Comparison of ENCODE assay signal across 8 cellular contexts in the genomic region with DNA sequence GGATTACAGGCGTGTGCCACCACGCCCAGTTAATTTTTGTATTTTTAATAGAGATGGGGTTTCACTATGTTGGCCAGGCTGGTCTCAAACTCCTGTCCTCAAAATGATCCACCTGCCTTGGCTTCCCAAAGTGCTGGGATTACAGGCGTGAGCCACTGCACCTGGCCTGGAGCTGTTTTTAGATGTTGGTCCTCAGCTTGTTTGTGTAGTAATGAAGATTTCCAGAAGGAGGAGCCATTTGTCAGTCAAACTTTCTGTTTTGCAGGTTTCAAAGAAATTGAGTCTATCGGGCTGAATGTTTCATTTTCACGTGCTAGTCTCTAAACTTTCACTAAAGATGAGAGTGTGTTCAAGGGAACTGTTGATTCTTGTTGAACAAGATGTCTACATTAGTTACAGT. TPM values are rescaled to one million over a fixed set of nuclear protein-coding genes. Genes with fewer than 3 reads are reported as not detected.
DNase-seq lines count a peak whose midpoint lies in the region; ATAC-seq, FAIRE-seq and TF ChIP-seq lines count a peak whose summit lies in the region.
"Not testable (repeated sequence)": the region's sequence is repeated elsewhere in the genome, so short reads cannot be mapped to it uniquely, and the experiment has no call there.

No MANE protein-coding gene starts in this region.

- not testable (repeated sequence) for H3K9me3 ChIP-seq in psoas muscle

- TF ChIP-seq CTCF in AG04449 (IDR thresholded peaks at IDR 0.05; ENCODE audit: insufficient read depth, low read length, missing control alignments) = peak; percentile 38
- TF ChIP-seq CTCF in GM12874 (IDR thresholded peaks at IDR 0.05; ENCODE audit: insufficient read depth, low read depth, low read length) = peak; percentile 34; the same call in 1 of the 2 replicates
- TF ChIP-seq CTCF in psoas muscle (IDR thresholded peaks at IDR 0.05) = peak; percentile 59

- not testable (repeated sequence) for H3K4me3 ChIP-seq in AG04449 (ENCODE audit: low read depth, low read length); psoas muscle

- peaks cover 3 to 99% of the 10 kb centered on the region in 2 donors for H3K36me3 ChIP-seq in psoas muscle (ENCODE audit: insufficient read depth in 1 of 2, low read depth in 1 of 2)

- not testable (repeated sequence) for DNase-seq in AG04449 (ENCODE audit: low read depth, low spot score); psoas muscle
- DNase-seq in MV-4-11 (lab: John Stamatoyannopoulos, UW) (peak; percentile 26), RPMI8226 (peak; percentile 49), kidney glomerular epithelial cell (lab: John Stamatoyannopoulos, UW) (peak; percentile 70)

- H3K27ac ChIP-seq in psoas muscle = peak overlapping the region; percentile 25

- POLR2A ChIA-PET in AG04449 (lab: Yijun Ruan, JAX) = interaction anchor here (1.5 kb wide), 1 partner anchor 9 kb away, joined by 6 read pairs; no protein-coding TSS in a partner anchor

- H3K27me3 Mint-ChIP-seq in activated naive CD4-positive, alpha-beta T cell treated with anti-CD3 and anti-CD28 coated beads, Interleukin-2, amount 50 U/mL, for 24 hours = not testable (repeated sequence)

- H3K4me3 Mint-ChIP-seq in activated naive CD4-positive, alpha-beta T cell treated with anti-CD3 and anti-CD28 coated beads, Interleukin-2, amount 50 U/mL, for 24 hours = not testable (repeated sequence)

- peak overlapping the region; percentile 30 for H3K27ac Mint-ChIP-seq in activated naive CD4-positive, alpha-beta T cell treated with anti-CD3 and anti-CD28 coated beads, Interleukin-2, amount 50 U/mL, for 24 hours

- not testable (repeated sequence) for H3K9me3 Mint-ChIP-seq in activated naive CD4-positive, alpha-beta T cell treated with anti-CD3 and anti-CD28 coated beads, Interleukin-2, amount 50 U/mL, for 24 hours

- CTCF ChIA-PET in AG04449 (lab: Yijun Ruan, JAX) = interaction anchor here (1.0 to 6.4 kb wide), 17 partner anchors 10 to 362 kb away, joined by 3 to 65 read pairs (median 6); a partner anchor contains a TSS

- 37 to 53% (median 44%) methylated on average over 5 of the region's 5 CpGs for WGBS in psoas muscle, 3 donors

- H3K4me1 ChIP-seq in psoas muscle = not testable (repeated sequence)

- intact Hi-C loops in psoas muscle (cut with DNase I) = not testable (repeated sequence)

- H3K36me3 Mint-ChIP-seq in activated naive CD4-positive, alpha-beta T cell treated with anti-CD3 and anti-CD28 coated beads, Interleukin-2, amount 50 U/mL, for 24 hours = peaks cover 12% of the 10 kb centered on the region

- peak; percentile 66 for FAIRE-seq in endometrium (lab: Jason Lieb, UNC)

- peaks cover 23% of the 10 kb centered on the region for H3K4me1 Mint-ChIP-seq in activated naive CD4-positive, alpha-beta T cell treated with anti-CD3 and anti-CD28 coated beads, Interleukin-2, amount 50 U/mL, for 24 hours

- H3K27me3 ChIP-seq in psoas muscle (ENCODE audit: insufficient read depth in 3 of 3, low read length in 2 of 3) = not testable (repeated sequence)

- ATAC-seq in psoas muscle = peak in 3 of 4 donors; percentile 28 to 49 (median 41)

RNA-seq across cellular contexts. Expression of a gene that starts 12.4 kb away (rescaled TPM):
- 10 to 100 TPM; 27.7 to 45.8 (median 34.2) TPM for total RNA-seq in psoas muscle
- 10 to 100 TPM; 12.6 to 19.2 (median 12.7) TPM for polyA plus RNA-seq in psoas muscle

RNA-seq across cellular contexts. Expression of a gene that starts 22.8 kb away (rescaled TPM):
- total RNA-seq in psoas muscle = 10 to 100 TPM; 54.2 to 65.7 (median 60.1) TPM
- 10 to 100 TPM; 49.4 to 76.3 (median 73.9) TPM for polyA plus RNA-seq in psoas muscle

RNA-seq across cellular contexts. Expression of a gene that starts 29.3 kb away (rescaled TPM):
- 10 to 100 TPM; 10.2 to 16.0 (median 13.4) TPM for total RNA-seq in psoas muscle
- 10 to 100 TPM in 2 of 3 donors, 1 to 10 TPM in 1; 5.1 to 28.5 (median 11.7) TPM for polyA plus RNA-seq in psoas muscle
